ENCODE assay signal across 13 cellular contexts in genomic region chr1:234509457-234510328, GRCh38. TPM values are rescaled to one million over a fixed set of nuclear protein-coding genes. Genes with fewer than 3 reads are reported as not detected.
A peak's percentile ranks its signal among the peaks of the same experiment; 100 is the strongest.
DNase-seq lines count a peak whose midpoint lies in the region; ATAC-seq and TF ChIP-seq lines count a peak whose summit lies in the region.
"Had no signal": no experiment of that assay in that cellular context is flagged by ENCODE, and none has a peak within 500 bp of the region (broad histone marks: within the 10 kb centered on the region; RNA-seq: fewer than 3 reads in every experiment).

No MANE protein-coding gene starts in this region.

- H3K4me1 ChIP-seq in right cardiac atrium (ENCODE audit: control insufficient read depth, insufficient read depth, low read length) (peaks cover 2% of the 10 kb centered on the region), RWPE2 (ENCODE audit: insufficient read depth, poor library complexity, severe bottlenecking) (peaks cover 23% of the 10 kb centered on the region), iPS-18a (ENCODE audit: control insufficient read depth, low read depth, low read length) (peaks cover 20% of the 10 kb centered on the region), thyroid gland (peaks cover 19 to 30% of the 10 kb centered on the region in 2 donors)

- no peaks in the 10 kb centered on the region for H3K36me3 ChIP-seq in RWPE2 (ENCODE audit: low read depth)
- H3K36me3 ChIP-seq in iPS-18a (ENCODE audit: control insufficient read depth, low read depth, low read length), result no peaks in the 10 kb centered on the region
- H3K36me3 ChIP-seq in thyroid gland, result no peaks in the 10 kb centered on the region

- no peak for TF ChIP-seq CTCF in RWPE2 (IDR thresholded peaks at IDR 0.05; ENCODE audit: poor library complexity, severe bottlenecking)
- no peak for TF ChIP-seq CTCF in thyroid gland (IDR thresholded peaks at IDR 0.05)

- no peak overlapping the region for H3K27ac ChIP-seq in right cardiac atrium (ENCODE audit: low read length)
- H3K27ac ChIP-seq in RWPE2 (ENCODE audit: poor library complexity, severe bottlenecking), result peak overlapping the region; percentile 4
- H3K27ac ChIP-seq in iPS-18a (ENCODE audit: low read length), result no peak overlapping the region
- peak overlapping the region; percentile 39 to 57 (median 50) for H3K27ac ChIP-seq in thyroid gland
- H3K27ac ChIP-seq: HL-60 had no signal

- no peak overlapping the region for H3K4me3 ChIP-seq in right cardiac atrium (ENCODE audit: low read length)
- H3K4me3 ChIP-seq in RWPE2 (ENCODE audit: severe bottlenecking), result no peak overlapping the region
- H3K4me3 ChIP-seq in iPS-18a (ENCODE audit: low read length), result no peak overlapping the region
- no peak overlapping the region for H3K4me3 ChIP-seq in thyroid gland (replicated peaks in 1 of 3)

- DNase-seq in right cardiac atrium, result peak in 1 of 3 donors; percentile 33
- no peak for DNase-seq in Right ventricle myocardium inferior (ENCODE audit: missing footprints)
- no peak for DNase-seq in RWPE2 (ENCODE audit: low spot score)
- peak; percentile 55 to 69 for DNase-seq in thyroid gland
- no peak for DNase-seq in COR-L47 (lab: John Stamatoyannopoulos, UW)
- no peak for DNase-seq in NCI-H146 (lab: John Stamatoyannopoulos, UW)
- DNase-seq: activated naive CD8-positive, alpha-beta T cell treated with anti-CD3 and anti-CD28 coated beads, Interleukin-2, amount 10 ng/mL, durations not matched to agents 7 days and 5 days; effector CD8-positive, alpha-beta T cell; NCI-H2029; stimulated activated CD4-positive, alpha-beta T cell treated with anti-CD3 and anti-CD28 coated beads, Interleukin-15, amount 100 ng/mL, for 24 hours had no signal

- H3K27me3 ChIP-seq in right cardiac atrium (ENCODE audit: control insufficient read depth, insufficient read depth) (no peaks in the 10 kb centered on the region), RWPE2 (ENCODE audit: insufficient read depth, poor library complexity, severe bottlenecking) (no peaks in the 10 kb centered on the region), iPS-18a (ENCODE audit: control insufficient read depth, insufficient read depth, low read length) (no peaks in the 10 kb centered on the region), thyroid gland (no peaks in the 10 kb centered on the region)

- TF ChIP-seq POLR2A in thyroid gland (IDR thresholded peaks at IDR 0.05), result no peak

- H3K9ac ChIP-seq in iPS-18a (ENCODE audit: low read length), result peak overlapping the region; percentile 18

- 62% methylated on average over 9 of the region's 9 CpGs for WGBS in right cardiac atrium
- WGBS in thyroid gland, 2 donors, result 46% methylated on average over 9 of the region's 9 CpGs

- intact Hi-C loops in right cardiac atrium (cut with DNase I), result no loop called here
- intact Hi-C loops in Right ventricle myocardium inferior (cut with DNase I), result no loop called here
- intact Hi-C loops in thyroid gland (cut with DNase I), result no loop called here

- H3K9me3 ChIP-seq in right cardiac atrium (ENCODE audit: control insufficient read depth, low read length) (no peaks in the 10 kb centered on the region), RWPE2 (ENCODE audit: severe bottlenecking) (no peaks in the 10 kb centered on the region), iPS-18a (ENCODE audit: control insufficient read depth, low read depth, low read length) (no peaks in the 10 kb centered on the region), thyroid gland (no peaks in the 10 kb centered on the region)

- ATAC-seq in right cardiac atrium, result peak; percentile 24 to 39
- ATAC-seq in Right ventricle myocardium inferior, result no peak
- ATAC-seq in RWPE2 (ENCODE audit: low read depth), result no peak; the same call in 2 of the 3 replicates
- ATAC-seq in GM18511 (IDR thresholded peaks at IDR 0.05; ENCODE audit: unreplicated experiment), result no peak

RNA-seq across cellular contexts. Expression of gene TARBP1, which starts 30.7 kb away (rescaled TPM):
- total RNA-seq in right cardiac atrium (10 to 100 TPM; 10.7 to 12.0 (median 11.4) TPM), Right ventricle myocardium inferior (10.1 TPM), thyroid gland (10 to 100 TPM; 27.1 to 58.1 (median 31.3) TPM)
- polyA plus RNA-seq in right cardiac atrium, result 10.8 TPM

Comparison
In these comparisons a context has a peak if more than half of its experiments do, and no peak if none do; other contexts are left out.
1. ATAC-seq: peak in right cardiac atrium (2 of 2); none in Right ventricle myocardium inferior (single experiment), RWPE2 (single experiment) and GM18511 (single experiment).
2. DNase-seq: peak in thyroid gland (2 of 2); none in Right ventricle myocardium inferior (single experiment), RWPE2 (single experiment), COR-L47 (single experiment) and NCI-H146 (single experiment).
3. H3K27ac ChIP-seq: peak in RWPE2 (single experiment) and thyroid gland (3 of 3); none in right cardiac atrium (single experiment) and iPS-18a (single experiment).